Comparison of ENCODE assay signal across 37 cellular contexts in the genomic region with DNA sequence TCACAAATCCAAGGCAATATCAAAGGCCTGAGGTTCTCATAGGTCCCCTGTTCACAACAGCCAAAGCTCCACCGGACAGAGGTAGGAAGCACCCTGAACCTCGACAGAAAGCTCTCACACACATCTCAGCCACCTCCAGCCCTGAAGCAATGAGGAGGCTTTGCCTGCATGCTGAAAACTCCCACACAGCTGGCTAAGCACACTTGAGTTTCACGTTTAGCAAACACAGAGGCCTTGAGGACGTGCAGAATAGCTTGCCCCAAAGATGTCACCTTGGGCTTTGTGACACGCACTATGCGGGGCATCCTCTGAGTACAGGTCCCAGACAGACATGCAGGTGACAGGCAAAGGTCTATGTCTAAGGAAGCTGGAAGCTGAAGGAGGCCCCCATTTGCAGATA.
"Had no signal": no experiment of that assay in that cellular context is flagged by ENCODE, and none has a peak within 500 bp of the region (broad histone marks: within the 10 kb centered on the region; RNA-seq: fewer than 3 reads in every experiment).

No MANE protein-coding gene starts in this region.

- H3K36me3 ChIP-seq: brain microvascular endothelial cell, Peyer's patch had no signal

- DNase-seq: activated B cell treated with CpG ODN at 0.5 μM for 24 hours; activated CD4-positive, alpha-beta memory T cell treated with anti-CD3 and anti-CD28 coated beads for 36 hours; activated CD4-positive, alpha-beta T cell treated with anti-CD3 and anti-CD28 coated beads for 4 hours; activated CD4-positive, alpha-beta T cell treated with anti-CD3 and anti-CD28 coated beads, Interleukin-2, amount 50 U/mL, for 1 hour; activated CD4-positive, CD25-positive, alpha-beta regulatory T cell treated with anti-CD3 and anti-CD28 coated beads, Interleukin-2, amount 50 U/mL, for 72 hours; activated CD8-positive, alpha-beta memory T cell treated with anti-CD3 and anti-CD28 coated beads, Interleukin-2, amount 50 U/mL, for 4 hours; activated effector memory CD4-positive, alpha-beta T cell treated with anti-CD3 and anti-CD28 coated beads, Interleukin-2, amount 50 U/mL, for 16 hours; activated naive CD4-positive, alpha-beta T cell; activated naive CD4-positive, alpha-beta T cell treated with anti-CD3 and anti-CD28 coated beads, Interleukin-2, amount 50 U/mL, for 16 hours; activated naive CD8-positive, alpha-beta T cell treated with anti-CD3 and anti-CD28 coated beads for 36 hours; activated T-cell treated with anti-CD3 and anti-CD28 coated beads for 4 hours; activated T-cell treated with anti-CD3 and anti-CD28 coated beads, Interleukin-2, amount 50 U/mL, for 48 hours; amniotic stem cell; aorta; brain microvascular endothelial cell; central memory CD4-positive, alpha-beta T cell; NCI-H1092 treated with DMSO at 0.1 percent for 48 hours; NCI-H146; NCI-H187; NCI-H2029 treated with DMSO at 0.1 percent for 48 hours; NCI-H2107; NCI-H2171 treated with DMSO at 0.1 percent for 48 hours; NCI-H2227 treated with DMSO at 0.1 percent for 48 hours; NCI-H446; NCI-H526; NCI-H748 treated with DMSO at 0.1 percent for 48 hours; NK-92 treated with Interleukin-12 subunit alpha and Interleukin-12 subunit beta, amount 100 ng/mL, for 24 hours; PC-3; RPMI8226; SW 1271; T-helper 1 cell; T-helper 2 cell; T-helper 9 cell had no signal

- H3K4me3 ChIP-seq: K562, Peyer's patch had no signal

- H3K9me3 ChIP-seq: Peyer's patch had no signal

- H3K4me1 ChIP-seq: Peyer's patch had no signal

- H3K27ac ChIP-seq: brain microvascular endothelial cell, Peyer's patch, VCaP had no signal

- ATAC-seq: K562, PC-3, Right ventricle myocardium inferior had no signal
